Comparison of ENCODE assay signal across 19 cellular contexts in genomic region chr2:127663566-127664064, GRCh38. TPM values are rescaled to one million over a fixed set of nuclear protein-coding genes. Genes with fewer than 3 reads are reported as not detected.
DNase-seq lines count a peak whose midpoint lies in the region; ATAC-seq and TF ChIP-seq lines count a peak whose summit lies in the region.
"Had no signal": no experiment of that assay in that cellular context is flagged by ENCODE, and none has a peak within 500 bp of the region (broad histone marks: within the 10 kb centered on the region; RNA-seq: fewer than 3 reads in every experiment).

No MANE protein-coding gene starts in this region.

- H3K9me3 ChIP-seq in Peyer's patch (no peaks in the 10 kb centered on the region), endodermal cell (ENCODE audit: control insufficient read depth, low read length) (peaks cover 6% of the 10 kb centered on the region), muscle layer of duodenum (ENCODE audit: control insufficient read depth in 1 of 2, low read length in 2 of 2) (no peaks in the 10 kb centered on the region), stomach smooth muscle (ENCODE audit: control insufficient read depth in 2 of 2, low read length in 2 of 2) (no peaks in the 10 kb centered on the region)

- H3K36me3 Mint-ChIP-seq in endodermal cell (ENCODE audit: low read depth): peaks cover 4% of the 10 kb centered on the region

- peak overlapping the region in 2 of 4 donors; percentile 32 to 53 for H3K4me3 ChIP-seq in Peyer's patch
- no peak overlapping the region for H3K4me3 ChIP-seq in endodermal cell (ENCODE audit: low read length)
- H3K4me3 ChIP-seq in muscle layer of duodenum (ENCODE audit: low read depth in 1 of 2, low read length in 2 of 2): peak overlapping the region; percentile 26 to 47
- peak overlapping the region; percentile 58 to 67 for H3K4me3 ChIP-seq in stomach smooth muscle (ENCODE audit: low read length in 2 of 2)
- H3K4me3 ChIP-seq: BLaER1 treated with 17β-estradiol and CSF1 and Interleukin-3, amounts not matched to agents 10 nM and 100 nM had no signal

- H3K27me3 ChIP-seq in Peyer's patch (no peaks in the 10 kb centered on the region), endodermal cell (ENCODE audit: control insufficient read depth, insufficient read depth, low read length, poor library complexity, severe bottlenecking) (peaks cover 17% of the 10 kb centered on the region), muscle layer of duodenum (ENCODE audit: low read depth, low read length) (peaks cover 6% of the 10 kb centered on the region), stomach smooth muscle (ENCODE audit: control insufficient read depth in 1 of 2, insufficient read depth in 2 of 2, low read length in 2 of 2) (no peaks in the 10 kb centered on the region)

- H3K9me3 Mint-ChIP-seq in endodermal cell: peaks cover 4% of the 10 kb centered on the region

- no peak for ATAC-seq in HG03139 (IDR thresholded peaks at IDR 0.05; ENCODE audit: unreplicated experiment)
- no peak for ATAC-seq in HG03460 (IDR thresholded peaks at IDR 0.05; ENCODE audit: unreplicated experiment)
- ATAC-seq in HG02588 (IDR thresholded peaks at IDR 0.05; ENCODE audit: unreplicated experiment): no peak

- 85 to 100% methylated on average over 1 to 6 of the region's 6 CpGs for WGBS in endodermal cell (ENCODE audit: insufficient coverage in 1 of 2, insufficient read length in 1 of 2), 2 experiments

- no peak for TF ChIP-seq POLR2A in Peyer's patch (IDR thresholded peaks at IDR 0.05)

- peaks cover 37% of the 10 kb centered on the region for H3K27me3 Mint-ChIP-seq in endodermal cell (ENCODE audit: insufficient read depth)

- H3K27ac Mint-ChIP-seq in endodermal cell: no peak overlapping the region
- H3K27ac Mint-ChIP-seq: IgD-negative memory B cell had no signal

- H3K9ac ChIP-seq in endodermal cell (ENCODE audit: extremely low read depth, low read length, poor library complexity, severe bottlenecking) (no peak overlapping the region), stomach smooth muscle (ENCODE audit: low read length in 2 of 2) (peak overlapping the region; percentile 63 to 64)
- H3K9ac ChIP-seq: BLaER1 treated with 17β-estradiol and CSF1 and Interleukin-3, amounts not matched to agents 10 nM and 100 nM had no signal

- H3K4me1 Mint-ChIP-seq in endodermal cell: peaks cover 20% of the 10 kb centered on the region

- H3K4me3 Mint-ChIP-seq in endodermal cell: peak overlapping the region; percentile 51
- H3K4me3 Mint-ChIP-seq: IgD-negative memory B cell had no signal

- H3K4me1 ChIP-seq in Peyer's patch: peaks cover 0 to 30% (median 0%) of the 10 kb centered on the region in 4 donors
- peaks cover 6% of the 10 kb centered on the region for H3K4me1 ChIP-seq in endodermal cell (ENCODE audit: control insufficient read depth, insufficient read depth, low read length)
- H3K4me1 ChIP-seq in muscle layer of duodenum (ENCODE audit: control insufficient read depth in 1 of 2, insufficient read depth in 2 of 2, low read length in 2 of 2): peaks cover 26 to 67% of the 10 kb centered on the region in 2 donors
- H3K4me1 ChIP-seq in stomach smooth muscle (ENCODE audit: control insufficient read depth, insufficient read depth, low read length): peaks cover 77% of the 10 kb centered on the region

- TF ChIP-seq CTCF in Peyer's patch (IDR thresholded peaks at IDR 0.05) (no peak), endodermal cell (conservative IDR thresholded peaks at IDR 0.05) (no peak)

- H3K27ac ChIP-seq in Peyer's patch: peak overlapping the region in 2 of 4 donors; percentile 48 to 73
- no peak overlapping the region for H3K27ac ChIP-seq in endodermal cell (ENCODE audit: low read depth, low read length)
- H3K27ac ChIP-seq in muscle layer of duodenum (ENCODE audit: low read length): peak overlapping the region; percentile 31
- H3K27ac ChIP-seq in stomach smooth muscle (ENCODE audit: low read length): peak overlapping the region; percentile 89
- H3K27ac ChIP-seq: BLaER1 treated with 17β-estradiol and CSF1 and Interleukin-3, amounts not matched to agents 10 nM and 100 nM had no signal

- DNase-seq in Peyer's patch (peak in 2 of 3 donors; percentile 30 to 38), endodermal cell (peak; percentile 47), DMS79 (lab: John Stamatoyannopoulos, UW) (no peak)
- DNase-seq: activated CD8-positive, alpha-beta memory T cell treated with anti-CD3 and anti-CD28 coated beads for 24 hours; activated naive CD4-positive, alpha-beta T cell; DMS79 treated with DMSO at 0.1 percent for 48 hours; glutamatergic neuron; NCI-H1092; NCI-H226; occipital lobe; stimulated activated CD4-positive, alpha-beta T cell treated with anti-CD3 and anti-CD28 coated beads, Interleukin-15, amount 100 ng/mL, for 24 hours had no signal

- H3K36me3 ChIP-seq in Peyer's patch: no peaks in the 10 kb centered on the region
- H3K36me3 ChIP-seq in endodermal cell (ENCODE audit: control insufficient read depth, insufficient read depth, low read length): peaks cover 5% of the 10 kb centered on the region
- no peaks in the 10 kb centered on the region for H3K36me3 ChIP-seq in muscle layer of duodenum (ENCODE audit: control insufficient read depth in 1 of 2, insufficient read depth in 2 of 2, low read length in 2 of 2)
- no peaks in the 10 kb centered on the region for H3K36me3 ChIP-seq in stomach smooth muscle (ENCODE audit: control insufficient read depth in 2 of 2, insufficient read depth in 2 of 2, low read length in 2 of 2)

RNA-seq across cellular contexts. Expression of gene LIMS2, which starts 11.7 kb away (rescaled TPM):
- total RNA-seq in Peyer's patch: 10 to 100 TPM in 3 of 4 donors, 1 to 10 TPM in 1; 7.7 to 95.7 (median 21.9) TPM
- 1 to 10 TPM; 3.9 to 9.8 TPM for total RNA-seq in endodermal cell
- 4.8 TPM for polyA plus RNA-seq in endodermal cell (2013, experiment 1 of 2)
- polyA plus RNA-seq in endodermal cell (2013, experiment 2 of 2): 4.8 TPM

RNA-seq across cellular contexts. Expression of gene GPR17, which starts 17.7 kb away (rescaled TPM):
- total RNA-seq in Peyer's patch (not detected), endodermal cell (under 1 TPM in 1 of 2 donors, not detected in 1; 0.24 TPM)
- polyA plus RNA-seq in endodermal cell (2013, experiment 1 of 2): 5.0 TPM
- polyA plus RNA-seq in endodermal cell (2013, experiment 2 of 2): 4.8 TPM
- total RNA-seq: bronchial epithelial cell had no signal
- polyA plus RNA-seq: IgD-negative memory B cell had no signal

RNA-seq across cellular contexts. Expression of gene SFT2D3, which starts 37.7 kb away (rescaled TPM):
- 10 to 100 TPM in 1 of 4 donors, 1 to 10 TPM in 3; 5.8 to 12.4 (median 8.8) TPM for total RNA-seq in Peyer's patch
- 10 to 100 TPM in 1 of 2 donors, 1 to 10 TPM in 1; 5.5 to 10.1 TPM for total RNA-seq in endodermal cell
- 16.1 TPM for polyA plus RNA-seq in endodermal cell (2013, experiment 1 of 2)
- 14.3 TPM for polyA plus RNA-seq in endodermal cell (2013, experiment 2 of 2)
- polyA plus RNA-seq: IgD-negative memory B cell had no signal
